In genomic region chr1:13228343-13228781, GRCh38 we compare ENCODE assay signal across 7 cellular contexts. TPM values are rescaled to one million over a fixed set of nuclear protein-coding genes. Genes with fewer than 3 reads are reported as not detected.
DNase-seq lines count a peak whose midpoint lies in the region; ATAC-seq, FAIRE-seq and TF ChIP-seq lines count a peak whose summit lies in the region.

No MANE protein-coding gene starts in this region.

- CTCF ChIA-PET in GM12878 (lab: Yijun Ruan, JAX) = no interaction called here

- no peaks in the 10 kb centered on the region for H3K4me1 ChIP-seq in GM12878 (ENCODE audit: control insufficient read depth, insufficient read depth, low read length)

- no peak overlapping the region for H3K4me2 ChIP-seq in GM12878 (ENCODE audit: control insufficient read depth, insufficient read depth)

- 28% methylated on average over 7 of the region's 7 CpGs for WGBS in GM12878 (ENCODE audit: insufficient coverage, insufficient replicate concordance, low lambda C conversion rate, missing lambda C conversion rate)

- RAD21 ChIA-PET in GM12878 (lab: Charles Lee; ENCODE audit: unreplicated experiment) = no interaction called here

- no peaks in the 10 kb centered on the region for H3K79me2 ChIP-seq in GM12878 (ENCODE audit: control insufficient read depth, insufficient read depth, low read length)

- H3K27me3 ChIP-seq in GM12878 (replicated peaks in 1 of 2; ENCODE audit: control insufficient read depth in 2 of 2, insufficient read depth in 2 of 2, low read length in 1 of 2) = no peaks in the 10 kb centered on the region; a peak in 1 of 4 replicates

- in situ Hi-C loops in GM12878 (cut with MboI) = loop anchor here (25.0 kb wide), 2 partner anchors 416 to 691 kb away; no protein-coding TSS in a partner anchor

- 0 out of 2 replicates have a peak, but pooled peaks have one; percentile 14 for TF ChIP-seq RAD21 in GM12878 (IDR thresholded peaks at IDR 0.05; ENCODE audit: insufficient read depth, low read depth, low read length)

- TF ChIP-seq EP300 in GM12878 (IDR thresholded peaks at IDR 0.05; ENCODE audit: borderline replicate concordance in 1 of 2, control insufficient read depth in 1 of 2, low read depth in 2 of 2, low read length in 2 of 2) = no peak

- TF ChIP-seq POLR2A in GM12878 (IDR thresholded peaks at IDR 0.05; ENCODE audit: low read depth, low read length) (no peak), GM12892 (IDR thresholded peaks at IDR 0.05; ENCODE audit: low read depth, low read length) (no peak)

- ATAC-seq in GM12878 (peak; percentile 82), HG03521 (IDR thresholded peaks at IDR 0.05; ENCODE audit: unreplicated experiment) (no peak)

- H3K36me3 ChIP-seq in GM12878 (ENCODE audit: control insufficient read depth in 2 of 2, insufficient read depth in 2 of 2, low read length in 1 of 2) = no peaks in the 10 kb centered on the region

- TF ChIP-seq CTCF in GM12874 (IDR thresholded peaks at IDR 0.05; ENCODE audit: insufficient read depth, low read depth, low read length) (peak; percentile 84), GM12878 (IDR thresholded peaks at IDR 0.05 in 2 of 3, conservative IDR thresholded peaks at IDR 0.05 in 1 of 3; ENCODE audit: control insufficient read depth in 2 of 3, extremely low read depth in 1 of 3, insufficient read depth in 1 of 3, low read depth in 3 of 3, low read length in 3 of 3) (peak; percentile 54 to 83 (median 77))

- BruUV-seq in GM12878 (replicated peaks; lab: Mats Ljungman, UMichigan) = no TSS peak

- H2AFZ ChIP-seq in GM12878 (ENCODE audit: control insufficient read depth, low read depth, low read length) = no peak overlapping the region

- no peaks in the 10 kb centered on the region for H4K20me1 ChIP-seq in GM12878 (ENCODE audit: control insufficient read depth, insufficient read depth)

- H3K9me3 ChIP-seq in GM12878 (replicated peaks; ENCODE audit: control insufficient read depth, insufficient read depth, low read length) = no peaks in the 10 kb centered on the region

- FAIRE-seq in GM12878 (lab: Jason Lieb, UNC) (no peak), GM12892 (lab: Jason Lieb, UNC) (no peak)

- SMC1A ChIA-PET in GM12878 (lab: Charles Lee; ENCODE audit: uncharacterized antibody, unreplicated experiment) = no interaction called here

- H3K4me3 ChIP-seq in GM12878 = no peak overlapping the region

- no peak overlapping the region for H3K27ac ChIP-seq in GM12878 (ENCODE audit: control insufficient read depth, insufficient read depth)

- POLR2A ChIA-PET in GM12878 (lab: Charles Lee) = no interaction called here

- H3K9ac ChIP-seq in GM12878 (ENCODE audit: control insufficient read depth, insufficient read depth, low read length) = no peak overlapping the region

- intact Hi-C loops in GM12878 (cut with micrococcal nuclease; ENCODE audit: unreplicated experiment) = no loop called here

- DNase-seq in NCI-H748 (lab: John Stamatoyannopoulos, UW; ENCODE audit: unreplicated experiment) (peak; percentile 22), GM12878 (ENCODE audit: low read depth, low spot score) (no peak), GM12892 (ENCODE audit: insufficient read length) (no peak), epidermal melanocyte (ENCODE audit: insufficient read length, low spot score) (no peak)
- DNase-seq in stimulated activated CD4-positive, alpha-beta T cell treated with anti-CD3 and anti-CD28 coated beads, Interleukin-4, amount 100 ng/mL, for 24 hours = peak; percentile 50

RNA-seq across cellular contexts. Expression of gene PRAMEF18, which starts 2.4 kb away (rescaled TPM):
- total RNA-seq in GM12878 (2013; cell fraction: nucleolus; rRNA removed) = not detected in 2 replicates
- total RNA-seq in GM12878 (2014; rRNA removed) = not detected in 2 replicates
- not detected in 2 replicates for total RNA-seq in GM12878 (2014; rRNA removed; fragmentation: Illumina TruSeq; extraction: Trizol)
- total RNA-seq in GM12878 (2021) = not detected in 2 replicates
- not detected for polyA plus RNA-seq in GM12878 (2011; ENCODE audit: low read depth)
- polyA plus RNA-seq in GM12878 (2011; rRNA removed) = not detected in 2 replicates
- polyA plus RNA-seq in GM12878 (2011; cell fraction: cytosol; rRNA removed) = not detected in 2 replicates
- polyA plus RNA-seq in GM12878 (2011; cell fraction: nucleus; rRNA removed) = not detected in 2 replicates
- polyA plus RNA-seq in GM12878 (2012) = not detected in 2 replicates
- not detected in 2 replicates for polyA plus RNA-seq in GM12878 (2014; fragmentation: Illumina TruSeq; extraction: Trizol)
- polyA plus RNA-seq in GM12878 (2014; fragmentation: Nextera tagmentation; extraction: Ambion mirVana) = not detected
- not detected in 2 replicates for polyA plus RNA-seq in GM12878 (2014; rRNA removed)
- polyA plus RNA-seq in GM12878 (2016; fragmentation: Nextera tagmentation; extraction: Ambion mirVana) = not detected
- not detected in 2 replicates for polyA minus RNA-seq in GM12878 (2011; rRNA and poly(A)+ RNA removed)
- polyA minus RNA-seq in GM12878 (2011; cell fraction: cytosol; rRNA and poly(A)+ RNA removed) = not detected in 2 replicates
- polyA minus RNA-seq in GM12878 (2011; cell fraction: nucleus; rRNA and poly(A)+ RNA removed) = not detected in 2 replicates
- polyA plus RNA-seq in GM12892 (2012; ENCODE audit: missing spikeins) = not detected

RNA-seq across cellular contexts. Expression of gene PRAMEF5, which starts 25.6 kb away (rescaled TPM):
- total RNA-seq in GM12878 (2013; cell fraction: nucleolus; rRNA removed) = not detected in 2 replicates
- not detected in 2 replicates for total RNA-seq in GM12878 (2014; rRNA removed)
- total RNA-seq in GM12878 (2014; rRNA removed; fragmentation: Illumina TruSeq; extraction: Trizol) = not detected in 2 replicates
- total RNA-seq in GM12878 (2021) = not detected in 2 replicates
- polyA plus RNA-seq in GM12878 (2011; ENCODE audit: low read depth) = not detected
- not detected in 2 replicates for polyA plus RNA-seq in GM12878 (2011; rRNA removed)
- not detected in 2 replicates for polyA plus RNA-seq in GM12878 (2011; cell fraction: cytosol; rRNA removed)
- not detected in 2 replicates for polyA plus RNA-seq in GM12878 (2011; cell fraction: nucleus; rRNA removed)
- not detected in 2 replicates for polyA plus RNA-seq in GM12878 (2012)
- polyA plus RNA-seq in GM12878 (2014; fragmentation: Illumina TruSeq; extraction: Trizol) = not detected in 2 replicates
- polyA plus RNA-seq in GM12878 (2014; fragmentation: Nextera tagmentation; extraction: Ambion mirVana) = not detected
- not detected in 2 replicates for polyA plus RNA-seq in GM12878 (2014; rRNA removed)
- not detected for polyA plus RNA-seq in GM12878 (2016; fragmentation: Nextera tagmentation; extraction: Ambion mirVana)
- not detected in 2 replicates for polyA minus RNA-seq in GM12878 (2011; rRNA and poly(A)+ RNA removed)
- not detected in 2 replicates for polyA minus RNA-seq in GM12878 (2011; cell fraction: cytosol; rRNA and poly(A)+ RNA removed)
- not detected in 2 replicates for polyA minus RNA-seq in GM12878 (2011; cell fraction: nucleus; rRNA and poly(A)+ RNA removed)
- not detected for polyA plus RNA-seq in GM12892 (2012; ENCODE audit: missing spikeins)

RNA-seq across cellular contexts. Expression of gene PRAMEF13, which starts 27.2 kb away (rescaled TPM):
- total RNA-seq in GM12878 (2013; cell fraction: nucleolus; rRNA removed) = not detected in 2 replicates
- total RNA-seq in GM12878 (2014; rRNA removed) (not detected in 2 replicates), GM12878 (2014; rRNA removed; fragmentation: Illumina TruSeq; extraction: Trizol) (not detected in 2 replicates), GM12878 (2021) (not detected in 2 replicates)
- polyA plus RNA-seq in GM12878 (2011; ENCODE audit: low read depth) = not detected
- polyA plus RNA-seq in GM12878 (2011; rRNA removed) (not detected in 2 replicates), GM12878 (2014; fragmentation: Illumina TruSeq; extraction: Trizol) (not detected in 2 replicates), GM12878 (2014; fragmentation: Nextera tagmentation; extraction: Ambion mirVana) (not detected), GM12878 (2014; rRNA removed) (not detected in 2 replicates), GM12878 (2016; fragmentation: Nextera tagmentation; extraction: Ambion mirVana) (not detected)
- not detected in 2 replicates for polyA plus RNA-seq in GM12878 (2011; cell fraction: cytosol; rRNA removed)
- not detected in 2 replicates for polyA plus RNA-seq in GM12878 (2011; cell fraction: nucleus; rRNA removed)
- not detected in 2 replicates for polyA plus RNA-seq in GM12878 (2012)
- polyA minus RNA-seq in GM12878 (2011; rRNA and poly(A)+ RNA removed) = not detected in 2 replicates
- polyA minus RNA-seq in GM12878 (2011; cell fraction: cytosol; rRNA and poly(A)+ RNA removed) = not detected in 2 replicates
- not detected in 2 replicates for polyA minus RNA-seq in GM12878 (2011; cell fraction: nucleus; rRNA and poly(A)+ RNA removed)
- not detected for polyA plus RNA-seq in GM12892 (2012; ENCODE audit: missing spikeins)

RNA-seq across cellular contexts. Expression of gene PRAMEF8, which starts 56.6 kb away (rescaled TPM):
- total RNA-seq in GM12878 (2013; cell fraction: nucleolus; rRNA removed) = not detected in 2 replicates
- not detected in 2 replicates for total RNA-seq in GM12878 (2014; rRNA removed)
- not detected in 2 replicates for total RNA-seq in GM12878 (2014; rRNA removed; fragmentation: Illumina TruSeq; extraction: Trizol)
- not detected in 2 replicates for total RNA-seq in GM12878 (2021)
- polyA plus RNA-seq in GM12878 (2011; ENCODE audit: low read depth) = not detected
- not detected in 2 replicates for polyA plus RNA-seq in GM12878 (2011; rRNA removed)
- not detected in 2 replicates for polyA plus RNA-seq in GM12878 (2011; cell fraction: cytosol; rRNA removed)
- polyA plus RNA-seq in GM12878 (2011; cell fraction: nucleus; rRNA removed) = not detected in 2 replicates
- polyA plus RNA-seq in GM12878 (2012) = not detected in 2 replicates
- polyA plus RNA-seq in GM12878 (2014; fragmentation: Illumina TruSeq; extraction: Trizol) = not detected in 2 replicates
- polyA plus RNA-seq in GM12878 (2014; fragmentation: Nextera tagmentation; extraction: Ambion mirVana) = not detected
- polyA plus RNA-seq in GM12878 (2014; rRNA removed) = not detected in 2 replicates
- polyA plus RNA-seq in GM12878 (2016; fragmentation: Nextera tagmentation; extraction: Ambion mirVana) = not detected
- not detected in 2 replicates for polyA minus RNA-seq in GM12878 (2011; rRNA and poly(A)+ RNA removed)
- polyA minus RNA-seq in GM12878 (2011; cell fraction: cytosol; rRNA and poly(A)+ RNA removed) = not detected in 2 replicates
- not detected in 2 replicates for polyA minus RNA-seq in GM12878 (2011; cell fraction: nucleus; rRNA and poly(A)+ RNA removed)
- not detected for polyA plus RNA-seq in GM12892 (2012; ENCODE audit: missing spikeins)

RNA-seq across cellular contexts. Expression of gene PRAMEF9, which starts 56.7 kb away (rescaled TPM):
- not detected in 2 replicates for total RNA-seq in GM12878 (2013; cell fraction: nucleolus; rRNA removed)
- total RNA-seq in GM12878 (2014; rRNA removed) (not detected in 2 replicates), GM12878 (2014; rRNA removed; fragmentation: Illumina TruSeq; extraction: Trizol) (not detected in 2 replicates), GM12878 (2021) (not detected in 2 replicates)
- polyA plus RNA-seq in GM12878 (2011; ENCODE audit: low read depth) = not detected
- polyA plus RNA-seq in GM12878 (2011; rRNA removed) (not detected in 2 replicates), GM12878 (2014; fragmentation: Illumina TruSeq; extraction: Trizol) (not detected in 2 replicates), GM12878 (2014; fragmentation: Nextera tagmentation; extraction: Ambion mirVana) (not detected), GM12878 (2014; rRNA removed) (not detected in 2 replicates), GM12878 (2016; fragmentation: Nextera tagmentation; extraction: Ambion mirVana) (not detected)
- polyA plus RNA-seq in GM12878 (2011; cell fraction: cytosol; rRNA removed) = not detected in 2 replicates
- polyA plus RNA-seq in GM12878 (2011; cell fraction: nucleus; rRNA removed) = not detected in 2 replicates
- not detected in 2 replicates for polyA plus RNA-seq in GM12878 (2012)
- polyA minus RNA-seq in GM12878 (2011; rRNA and poly(A)+ RNA removed) = not detected in 2 replicates
- polyA minus RNA-seq in GM12878 (2011; cell fraction: cytosol; rRNA and poly(A)+ RNA removed) = not detected in 2 replicates
- not detected in 2 replicates for polyA minus RNA-seq in GM12878 (2011; cell fraction: nucleus; rRNA and poly(A)+ RNA removed)
- not detected for polyA plus RNA-seq in GM12892 (2012; ENCODE audit: missing spikeins)

Comparison
In these comparisons a context has a peak if more than half of its experiments do, and no peak if none do; other contexts are left out.
1. DNase-seq: peak in NCI-H748 (single experiment) and stimulated activated CD4-positive, alpha-beta T cell treated with anti-CD3 and anti-CD28 coated beads, Interleukin-4, amount 100 ng/mL, for 24 hours (single experiment); none in GM12878 (single experiment), GM12892 (single experiment) and epidermal melanocyte (single experiment).